Comparison of ENCODE assay signal across 27 cellular contexts in the genomic region with DNA sequence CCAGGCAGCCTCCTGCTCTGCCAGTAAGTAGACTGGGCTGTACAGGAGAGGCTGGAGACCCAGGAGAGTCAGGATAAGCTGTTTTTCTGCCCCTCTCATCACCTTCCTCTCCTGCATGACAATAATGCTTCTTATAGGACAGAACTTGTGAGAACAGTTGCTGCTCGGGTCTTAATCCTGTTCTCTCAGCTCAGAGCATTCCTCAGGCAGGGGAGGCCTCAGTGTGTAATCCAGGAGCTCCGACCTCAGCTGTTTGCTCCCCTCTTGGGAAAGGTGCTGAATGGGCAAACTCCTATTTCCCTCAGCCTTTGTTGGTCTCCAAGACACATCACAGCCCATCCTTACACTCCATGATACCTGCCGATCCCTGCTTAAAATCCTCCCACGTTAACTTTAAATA.
DNase-seq lines count a peak whose midpoint lies in the region; ATAC-seq and TF ChIP-seq lines count a peak whose summit lies in the region.
"Had no signal": no experiment of that assay in that cellular context is flagged by ENCODE, and none has a peak within 500 bp of the region (broad histone marks: within the 10 kb centered on the region; RNA-seq: fewer than 3 reads in every experiment).

No MANE protein-coding gene starts in this region.

- H3K9me2 ChIP-seq in hepatocyte (replicated peaks; ENCODE audit: insufficient read depth): no peaks in the 10 kb centered on the region

- peaks cover 55 to 92% (median 83%) of the 10 kb centered on the region in 10 experiments for H3K4me1 ChIP-seq in BLaER1 treated with 17β-estradiol and CSF1 and Interleukin-3, amounts not matched to agents 10 nM and 100 nM
- H3K4me1 ChIP-seq in hepatocyte (ENCODE audit: insufficient read depth) (peaks cover 49% of the 10 kb centered on the region), neural progenitor cell (peaks cover 35% of the 10 kb centered on the region), body of pancreas (no peaks in the 10 kb centered on the region)
- H3K4me1 ChIP-seq: pancreas had no signal

- intact Hi-C loops in body of pancreas (cut with DNase I): no loop called here

- peaks cover 57% of the 10 kb centered on the region for H3K4me1 Mint-ChIP-seq in neural progenitor cell
- peaks cover 17% of the 10 kb centered on the region for H3K4me1 Mint-ChIP-seq in activated naive CD4-positive, alpha-beta T cell treated with anti-CD3 and anti-CD28 coated beads, Interleukin-2, amount 10 ng/mL, durations not matched to agents 7 days and 5 days
- H3K4me1 Mint-ChIP-seq: activated T-helper 17 cell treated with anti-CD3 and anti-CD28 coated beads, Interleukin-2, amount 50 U/mL, for 72 hours had no signal

- CTCF ChIA-PET in activated naive CD4-positive, alpha-beta T cell treated with anti-CD3 and anti-CD28 coated beads, Interleukin-2, amount 10 ng/mL, durations not matched to agents 7 days and 5 days (lab: Charles Lee): no interaction called here

- ATAC-seq in HG02763 (IDR thresholded peaks at IDR 0.05; ENCODE audit: unreplicated experiment) (no peak), body of pancreas (no peak)
- ATAC-seq: activated naive CD4-positive, alpha-beta T cell treated with anti-CD3 and anti-CD28 coated beads, Interleukin-2, amount 50 U/mL, for 72 hours; activated T-helper 17 cell treated with anti-CD3 and anti-CD28 coated beads, Interleukin-2, amount 50 U/mL, for 72 hours; effector memory CD8-positive, alpha-beta T cell; naive thymus-derived CD4-positive, alpha-beta T cell; Panc1; pancreas; right cardiac atrium had no signal

- peaks cover 10% of the 10 kb centered on the region for H3K27me3 Mint-ChIP-seq in neural progenitor cell (ENCODE audit: insufficient read depth, low read depth)
- H3K27me3 Mint-ChIP-seq in activated naive CD4-positive, alpha-beta T cell treated with anti-CD3 and anti-CD28 coated beads, Interleukin-2, amount 10 ng/mL, durations not matched to agents 7 days and 5 days: peaks cover 4% of the 10 kb centered on the region
- H3K27me3 Mint-ChIP-seq: activated CD4-positive, alpha-beta memory T cell treated with anti-CD3 and anti-CD28 coated beads for 36 hours; stimulated activated naive CD8-positive, alpha-beta T cell treated with anti-CD3 and anti-CD28 coated beads, Interleukin-15, Interleukin-2, amounts not matched to agents 100 ng/mL and 50 ng/mL, for 24 hours had no signal

- peak overlapping the region in 9 of 11 experiments; percentile 44 to 78 (median 74); a peak in 18 of 22 replicates for H3K27ac ChIP-seq in BLaER1 treated with 17β-estradiol and CSF1 and Interleukin-3, amounts not matched to agents 10 nM and 100 nM
- H3K27ac ChIP-seq in hepatocyte: peak overlapping the region; percentile 92
- H3K27ac ChIP-seq in neural progenitor cell: no peak overlapping the region
- H3K27ac ChIP-seq in body of pancreas: no peak overlapping the region
- H3K27ac ChIP-seq: ascending aorta, pancreas, tibial artery had no signal

- 59% methylated on average over 4 of the region's 4 CpGs for WGBS in hepatocyte (ENCODE audit: low lambda C conversion rate, missing lambda C conversion rate)
- 63 to 89% methylated on average over 4 of the region's 4 CpGs for WGBS in body of pancreas, 2 donors

- peak overlapping the region; percentile 74 to 97 (median 93) for H3K4me2 ChIP-seq in BLaER1 treated with 17β-estradiol and CSF1 and Interleukin-3, amounts not matched to agents 10 nM and 100 nM
- peak overlapping the region; percentile 49 for H3K4me2 ChIP-seq in hepatocyte
- peak overlapping the region; percentile 64 for H3K4me2 ChIP-seq in neural progenitor cell

- H3K79me2 ChIP-seq in hepatocyte: no peaks in the 10 kb centered on the region
- no peaks in the 10 kb centered on the region for H3K79me2 ChIP-seq in neural progenitor cell (ENCODE audit: low read depth)

- H3K4me3 ChIP-seq in BLaER1 treated with 17β-estradiol and CSF1 and Interleukin-3, amounts not matched to agents 10 nM and 100 nM: 0 out of 20 replicates have a peak overlapping the region, but pooled peaks of 1 of the 10 experiments have one; percentile 1
- H3K4me3 ChIP-seq in astrocyte of the spinal cord (ENCODE audit: low read depth, low read length) (no peak overlapping the region), hepatocyte (no peak overlapping the region), neural progenitor cell (no peak overlapping the region), MG63 (no peak overlapping the region), body of pancreas (no peak overlapping the region)
- H3K4me3 ChIP-seq: ascending aorta, pancreas, tibial artery had no signal

- no peak overlapping the region for H2AFZ ChIP-seq in hepatocyte
- H2AFZ ChIP-seq in neural progenitor cell (replicated peaks): no peak overlapping the region

- DNase-seq in astrocyte of the spinal cord (ENCODE audit: low read depth, low spot score) (peak; percentile 7), hepatocyte (ENCODE audit: low spot score) (peak; percentile 43), neural progenitor cell (ENCODE audit: low spot score) (peak; percentile 18), MG63 (no peak), body of pancreas (no peak)
- no peak for DNase-seq in activated naive CD4-positive, alpha-beta T cell treated with anti-CD3 and anti-CD28 coated beads, Interleukin-2, amount 10 ng/mL, durations not matched to agents 7 days and 5 days
- DNase-seq: activated CD4-positive, alpha-beta memory T cell treated with anti-CD3 and anti-CD28 coated beads for 36 hours; activated CD8-positive, alpha-beta memory T cell treated with anti-CD3 and anti-CD28 coated beads, Interleukin-2, amount 50 U/mL, for 48 hours; AML-193; effector memory CD8-positive, alpha-beta T cell; GDM1; KG1; naive thymus-derived CD4-positive, alpha-beta T cell; NCI-H1436 treated with DMSO at 0.1 percent for 48 hours; NCI-H524; pancreas; right cardiac atrium; SHP77 treated with DMSO at 0.1 percent for 48 hours; tibial artery had no signal

- H3K36me3 ChIP-seq in BLaER1 treated with 17β-estradiol and CSF1 and Interleukin-3, amounts not matched to agents 10 nM and 100 nM: no peaks in the 10 kb centered on the region
- H3K36me3 ChIP-seq in hepatocyte (replicated peaks; ENCODE audit: insufficient read depth, low read depth) (no peaks in the 10 kb centered on the region), neural progenitor cell (no peaks in the 10 kb centered on the region), MG63 (no peaks in the 10 kb centered on the region), body of pancreas (replicated peaks in 1 of 2; ENCODE audit: insufficient read depth in 1 of 2, low read depth in 2 of 2) (no peaks in the 10 kb centered on the region)
- H3K36me3 ChIP-seq: ascending aorta, pancreas, tibial artery had no signal

- peaks cover 4% of the 10 kb centered on the region for H3K9me3 Mint-ChIP-seq in neural progenitor cell
- H3K9me3 Mint-ChIP-seq in activated naive CD4-positive, alpha-beta T cell treated with anti-CD3 and anti-CD28 coated beads, Interleukin-2, amount 10 ng/mL, durations not matched to agents 7 days and 5 days: no peaks in the 10 kb centered on the region
- H3K9me3 Mint-ChIP-seq: activated CD4-positive, alpha-beta memory T cell treated with anti-CD3 and anti-CD28 coated beads for 36 hours; activated naive CD4-positive, alpha-beta T cell treated with anti-CD3 and anti-CD28 coated beads, Interleukin-2, amount 50 U/mL, for 72 hours; activated T-helper 17 cell treated with anti-CD3 and anti-CD28 coated beads, Interleukin-2, amount 50 U/mL, for 72 hours; effector memory CD8-positive, alpha-beta T cell; memory B cell; naive thymus-derived CD4-positive, alpha-beta T cell; stimulated activated naive CD8-positive, alpha-beta T cell treated with anti-CD3 and anti-CD28 coated beads, Interleukin-15, Interleukin-2, amounts not matched to agents 100 ng/mL and 50 ng/mL, for 24 hours had no signal

- peaks cover 18% of the 10 kb centered on the region for H3F3A ChIP-seq in neural progenitor cell (ENCODE audit: low read depth)

- H3K9me3 ChIP-seq in BLaER1 treated with 17β-estradiol and CSF1 and Interleukin-3, amounts not matched to agents 10 nM and 100 nM (replicated peaks in 1 of 11): no peaks in the 10 kb centered on the region
- H3K9me3 ChIP-seq in hepatocyte (ENCODE audit: low read depth): no peaks in the 10 kb centered on the region
- no peaks in the 10 kb centered on the region for H3K9me3 ChIP-seq in neural progenitor cell (ENCODE audit: low read depth)
- H3K9me3 ChIP-seq in MG63: no peaks in the 10 kb centered on the region
- H3K9me3 ChIP-seq in body of pancreas: no peaks in the 10 kb centered on the region
- H3K9me3 ChIP-seq: ascending aorta, pancreas, tibial artery had no signal

- H3K27ac Mint-ChIP-seq in neural progenitor cell: peak overlapping the region; percentile 88
- H3K27ac Mint-ChIP-seq in activated naive CD4-positive, alpha-beta T cell treated with anti-CD3 and anti-CD28 coated beads, Interleukin-2, amount 10 ng/mL, durations not matched to agents 7 days and 5 days: no peak overlapping the region
- H3K27ac Mint-ChIP-seq: activated CD4-positive, alpha-beta memory T cell treated with anti-CD3 and anti-CD28 coated beads for 36 hours; activated naive CD4-positive, alpha-beta T cell treated with anti-CD3 and anti-CD28 coated beads, Interleukin-2, amount 50 U/mL, for 72 hours; activated T-helper 17 cell treated with anti-CD3 and anti-CD28 coated beads, Interleukin-2, amount 50 U/mL, for 72 hours; effector memory CD8-positive, alpha-beta T cell; memory B cell; naive thymus-derived CD4-positive, alpha-beta T cell; stimulated activated naive CD8-positive, alpha-beta T cell treated with anti-CD3 and anti-CD28 coated beads, Interleukin-15, Interleukin-2, amounts not matched to agents 100 ng/mL and 50 ng/mL, for 24 hours had no signal

- peak overlapping the region in 8 of 11 experiments; percentile 52 to 64 (median 59); a peak in 16 of 22 replicates for H3K9ac ChIP-seq in BLaER1 treated with 17β-estradiol and CSF1 and Interleukin-3, amounts not matched to agents 10 nM and 100 nM
- no peak overlapping the region for H3K9ac ChIP-seq in neural progenitor cell

- in situ Hi-C loops in astrocyte of the spinal cord (cut with HindIII; ENCODE audit: low sequenced_read_pairs): no loop called here

- TF ChIP-seq CTCF in astrocyte of the spinal cord (IDR thresholded peaks at IDR 0.05; ENCODE audit: low read depth, low read length) (no peak), hepatocyte (IDR thresholded peaks at IDR 0.05; ENCODE audit: poor library complexity) (no peak), neural progenitor cell (IDR thresholded peaks at IDR 0.05) (no peak), body of pancreas (IDR thresholded peaks at IDR 0.05) (no peak)

- peak overlapping the region; percentile 10 for H3K4me3 Mint-ChIP-seq in neural progenitor cell
- no peak overlapping the region for H3K4me3 Mint-ChIP-seq in activated naive CD4-positive, alpha-beta T cell treated with anti-CD3 and anti-CD28 coated beads, Interleukin-2, amount 10 ng/mL, durations not matched to agents 7 days and 5 days
- H3K4me3 Mint-ChIP-seq: activated CD4-positive, alpha-beta memory T cell treated with anti-CD3 and anti-CD28 coated beads for 36 hours; activated T-helper 17 cell treated with anti-CD3 and anti-CD28 coated beads, Interleukin-2, amount 50 U/mL, for 72 hours; effector memory CD8-positive, alpha-beta T cell; memory B cell; naive thymus-derived CD4-positive, alpha-beta T cell; stimulated activated naive CD8-positive, alpha-beta T cell treated with anti-CD3 and anti-CD28 coated beads, Interleukin-15, Interleukin-2, amounts not matched to agents 100 ng/mL and 50 ng/mL, for 24 hours had no signal

- no peaks in the 10 kb centered on the region for H3K27me3 ChIP-seq in BLaER1 treated with 17β-estradiol and CSF1 and Interleukin-3, amounts not matched to agents 10 nM and 100 nM
- no peaks in the 10 kb centered on the region for H3K27me3 ChIP-seq in hepatocyte
- no peaks in the 10 kb centered on the region for H3K27me3 ChIP-seq in neural progenitor cell
- H3K27me3 ChIP-seq in MG63: no peaks in the 10 kb centered on the region
- H3K27me3 ChIP-seq in body of pancreas: no peaks in the 10 kb centered on the region
- H3K27me3 ChIP-seq: ascending aorta, pancreas, tibial artery had no signal

- no peaks in the 10 kb centered on the region; a peak in 1 of 22 replicates for H4K20me1 ChIP-seq in BLaER1 treated with 17β-estradiol and CSF1 and Interleukin-3, amounts not matched to agents 10 nM and 100 nM
- no peaks in the 10 kb centered on the region for H4K20me1 ChIP-seq in hepatocyte (ENCODE audit: insufficient read depth, poor library complexity, severe bottlenecking)
- no peaks in the 10 kb centered on the region for H4K20me1 ChIP-seq in neural progenitor cell (ENCODE audit: low read depth)

- TF ChIP-seq POLR2A in body of pancreas (IDR thresholded peaks at IDR 0.05): no peak

- no peaks in the 10 kb centered on the region for H3K36me3 Mint-ChIP-seq in neural progenitor cell
- H3K36me3 Mint-ChIP-seq in activated naive CD4-positive, alpha-beta T cell treated with anti-CD3 and anti-CD28 coated beads, Interleukin-2, amount 10 ng/mL, durations not matched to agents 7 days and 5 days: no peaks in the 10 kb centered on the region
- H3K36me3 Mint-ChIP-seq: activated CD4-positive, alpha-beta memory T cell treated with anti-CD3 and anti-CD28 coated beads for 36 hours; activated naive CD4-positive, alpha-beta T cell treated with anti-CD3 and anti-CD28 coated beads, Interleukin-2, amount 50 U/mL, for 72 hours; memory B cell; naive thymus-derived CD4-positive, alpha-beta T cell had no signal

Comparison
In these comparisons a context has a peak if more than half of its experiments do, and no peak if none do; other contexts are left out.
1. H3K27ac ChIP-seq: peak in BLaER1 treated with 17β-estradiol and CSF1 and Interleukin-3, amounts not matched to agents 10 nM and 100 nM (9 of 11) and hepatocyte (single experiment); none in neural progenitor cell (single experiment) and body of pancreas (0 of 4).
2. DNase-seq: peak in astrocyte of the spinal cord (single experiment), hepatocyte (single experiment) and neural progenitor cell (single experiment); none in MG63 (single experiment), body of pancreas (0 of 4) and activated naive CD4-positive, alpha-beta T cell treated with anti-CD3 and anti-CD28 coated beads, Interleukin-2, amount 10 ng/mL, durations not matched to agents 7 days and 5 days (single experiment).
3. Peak in every context shown above with its lines, with median percentiles within 50 percentile points of each other: H3K4me2 ChIP-seq.